ENCODE assay signal across 17 cellular contexts in the genomic region with DNA sequence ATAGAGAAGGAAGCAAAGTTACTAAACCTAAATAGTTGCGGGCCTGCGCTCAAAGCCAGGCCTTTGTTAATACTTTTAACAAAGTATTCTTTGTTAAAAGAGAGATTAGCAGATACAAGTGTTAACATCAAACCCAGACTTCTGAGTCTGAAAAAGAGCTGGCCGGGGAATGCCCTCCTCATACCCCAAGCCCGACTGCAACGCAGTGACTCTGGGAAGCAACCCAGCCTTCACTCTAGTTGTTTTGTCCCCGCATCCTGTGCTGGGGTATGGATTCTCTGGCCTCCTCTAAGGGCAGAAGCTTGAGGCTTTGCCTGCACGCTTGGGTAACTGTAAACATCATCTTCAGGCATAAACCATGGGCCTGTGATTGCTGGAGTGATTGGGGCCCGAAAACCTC. TPM values are rescaled to one million over a fixed set of nuclear protein-coding genes. Genes with fewer than 3 reads are reported as not detected.
DNase-seq lines count a peak whose midpoint lies in the region; ATAC-seq and TF ChIP-seq lines count a peak whose summit lies in the region.
"Had no signal": no experiment of that assay in that cellular context is flagged by ENCODE, and none has a peak within 500 bp of the region (broad histone marks: within the 10 kb centered on the region; RNA-seq: fewer than 3 reads in every experiment).

No MANE protein-coding gene starts in this region.

- H2BK5ac ChIP-seq in H9 (ENCODE audit: insufficient read length, low read length): no peak overlapping the region

- H4K91ac ChIP-seq in H9 (ENCODE audit: insufficient read length, low read depth, low read length): no peak overlapping the region

- peaks cover 29% of the 10 kb centered on the region for H3K4me1 Mint-ChIP-seq in activated CD4-positive, alpha-beta T cell treated with anti-CD3 and anti-CD28 coated beads for 36 hours
- H3K4me1 Mint-ChIP-seq in H9 (peaks cover 0 to 6% of the 10 kb centered on the region in 2 experiments; a peak in 1 of 4 replicates), endodermal cell (peaks cover 40% of the 10 kb centered on the region)

- no peaks in the 10 kb centered on the region for H3K79me1 ChIP-seq in H9 (ENCODE audit: insufficient read depth, low read depth, low read length, poor library complexity, severe bottlenecking)

- H3K14ac ChIP-seq in H9 (ENCODE audit: insufficient read depth, low read length): no peak overlapping the region

- no peak overlapping the region for H3T11ph ChIP-seq in H9 (ENCODE audit: low read length)

- H4K20me1 ChIP-seq in H9 (ENCODE audit: control insufficient read depth, insufficient read depth, insufficient read length): no peaks in the 10 kb centered on the region

- no peak overlapping the region for H4K5ac ChIP-seq in H9 (ENCODE audit: insufficient read length, low read depth, low read length)

- H3K79me2 ChIP-seq in H9 (ENCODE audit: insufficient read depth, low read length): no peaks in the 10 kb centered on the region

- H3K27ac ChIP-seq in H9 (ENCODE audit: insufficient read length, low read depth, low read length): no peak overlapping the region
- H3K27ac ChIP-seq in endodermal cell (ENCODE audit: low read depth, low read length): no peak overlapping the region
- peak overlapping the region in 3 of 4 donors; percentile 38 to 74 (median 57) for H3K27ac ChIP-seq in sigmoid colon
- H3K27ac ChIP-seq: A549, KMS-11, Peyer's patch had no signal

- H3K4me3 Mint-ChIP-seq in activated CD4-positive, alpha-beta T cell treated with anti-CD3 and anti-CD28 coated beads for 36 hours: no peak overlapping the region
- H3K4me3 Mint-ChIP-seq in H9 (no peak overlapping the region), endodermal cell (no peak overlapping the region)

- no peak overlapping the region for H3K23ac ChIP-seq in H9 (ENCODE audit: insufficient read length, low read depth, low read length)

- no peak overlapping the region for H2AK5ac ChIP-seq in H9 (ENCODE audit: insufficient read length, low read length)

- CTCF ChIA-PET in activated CD4-positive, alpha-beta T cell treated with anti-CD3 and anti-CD28 coated beads for 36 hours (lab: Charles Lee): interaction anchor here (0.9 to 2.6 kb wide), 3 partner anchors 12 to 290 kb away, joined by 4 to 11 read pairs (median 4); partner anchors contain the start of gene CNEP1R1

- no peak overlapping the region for H2BK20ac ChIP-seq in H9 (ENCODE audit: low read depth, low read length, poor library complexity, severe bottlenecking)

- H2BK12ac ChIP-seq in H9 (ENCODE audit: insufficient read length, low read depth, low read length): no peak overlapping the region

- POLR2A ChIA-PET in activated CD4-positive, alpha-beta T cell treated with anti-CD3 and anti-CD28 coated beads for 36 hours (lab: Charles Lee): no interaction called here

- H3K18ac ChIP-seq in H9 (ENCODE audit: insufficient read length, low read depth, low read length): no peak overlapping the region

- no peak overlapping the region for H3K4me3 ChIP-seq in endodermal cell (ENCODE audit: low read length)
- H3K4me3 ChIP-seq in sigmoid colon: no peak overlapping the region
- H3K4me3 ChIP-seq: A549, esophagus muscularis mucosa, heart right ventricle, Peyer's patch had no signal

- peaks cover 51% of the 10 kb centered on the region for H3K36me3 Mint-ChIP-seq in activated CD4-positive, alpha-beta T cell treated with anti-CD3 and anti-CD28 coated beads for 36 hours (ENCODE audit: low read depth)
- peaks cover 3 to 64% (median 39%) of the 10 kb centered on the region in 3 experiments; a peak in 5 of 7 replicates for H3K36me3 Mint-ChIP-seq in H9 (ENCODE audit: insufficient read depth in 1 of 3, low read depth in 3 of 3)
- peaks cover 55% of the 10 kb centered on the region for H3K36me3 Mint-ChIP-seq in endodermal cell (ENCODE audit: low read depth)

- H2AFZ ChIP-seq in H9 (ENCODE audit: low read length): no peak overlapping the region

- intact Hi-C loops in activated CD4-positive, alpha-beta T cell treated with anti-CD3 and anti-CD28 coated beads for 36 hours (cut with DNase I, micrococcal nuclease): loop anchor here in 1 of 2 experiments (5.0 kb wide), 1 partner anchor 32 kb away; no protein-coding TSS in a partner anchor
- intact Hi-C loops in sigmoid colon (cut with DNase I): loop anchor here (10.0 kb wide), 1 partner anchor 70 kb away; no protein-coding TSS in a partner anchor

- no peaks in the 10 kb centered on the region for H3K27me3 Mint-ChIP-seq in activated CD4-positive, alpha-beta T cell treated with anti-CD3 and anti-CD28 coated beads for 36 hours
- H3K27me3 Mint-ChIP-seq in H9 (ENCODE audit: low read depth) (no peaks in the 10 kb centered on the region), endodermal cell (ENCODE audit: insufficient read depth) (no peaks in the 10 kb centered on the region)

- H3K9me3 Mint-ChIP-seq in activated CD4-positive, alpha-beta T cell treated with anti-CD3 and anti-CD28 coated beads for 36 hours (ENCODE audit: low read depth): no peaks in the 10 kb centered on the region
- H3K9me3 Mint-ChIP-seq in H9: no peaks in the 10 kb centered on the region
- H3K9me3 Mint-ChIP-seq in endodermal cell: no peaks in the 10 kb centered on the region

- TF ChIP-seq CTCF in H9 (conservative IDR thresholded peaks at IDR 0.05) (no peak), endodermal cell (conservative IDR thresholded peaks at IDR 0.05) (no peak), sigmoid colon (IDR thresholded peaks at IDR 0.05) (no peak)

- H3K36me3 ChIP-seq in endodermal cell (ENCODE audit: control insufficient read depth, insufficient read depth, low read length) (peaks cover 67% of the 10 kb centered on the region), sigmoid colon (peaks cover 2 to 51% (median 37%) of the 10 kb centered on the region in 4 donors)

- no peak overlapping the region for H2BK15ac ChIP-seq in H9 (ENCODE audit: low read depth, low read length)

- H3K9ac ChIP-seq in H9 (ENCODE audit: extremely low read depth, insufficient read length, low read length) (no peak overlapping the region), endodermal cell (ENCODE audit: extremely low read depth, low read length, poor library complexity, severe bottlenecking) (no peak overlapping the region)
- H3K9ac ChIP-seq: KMS-11 had no signal

- H3K27me3 ChIP-seq in H9 (ENCODE audit: insufficient read depth, low read length): no peaks in the 10 kb centered on the region
- no peaks in the 10 kb centered on the region for H3K27me3 ChIP-seq in endodermal cell (ENCODE audit: control insufficient read depth, insufficient read depth, low read length, poor library complexity, severe bottlenecking)
- H3K27me3 ChIP-seq in sigmoid colon: no peaks in the 10 kb centered on the region
- H3K27me3 ChIP-seq: esophagus muscularis mucosa, heart right ventricle, Peyer's patch had no signal

- ATAC-seq in activated CD4-positive, alpha-beta T cell treated with anti-CD3 and anti-CD28 coated beads for 36 hours: no peak
- no peak for ATAC-seq in GM21367 (IDR thresholded peaks at IDR 0.05; ENCODE audit: unreplicated experiment)
- ATAC-seq in GM21619 (IDR thresholded peaks at IDR 0.05; ENCODE audit: unreplicated experiment): no peak
- ATAC-seq: A549, left colon had no signal

- no peak for TF ChIP-seq EP300 in sigmoid colon (IDR thresholded peaks at IDR 0.05)

- TF ChIP-seq POLR2A in sigmoid colon (IDR thresholded peaks at IDR 0.05): no peak

- no peak overlapping the region for H2BK120ac ChIP-seq in H9 (ENCODE audit: low read depth, low read length, poor library complexity, severe bottlenecking)

- H3K56ac ChIP-seq in H9 (ENCODE audit: insufficient read length, low read depth, low read length): no peak overlapping the region

- peak; percentile 3 for DNase-seq in activated CD4-positive, alpha-beta T cell treated with anti-CD3 and anti-CD28 coated beads for 36 hours
- DNase-seq in activated CD4-positive, alpha-beta T cell treated with anti-CD3 and anti-CD28 coated beads, Interleukin-2, amount 50 U/mL, for 4 hours: no peak
- DNase-seq in H9 (no peak), endodermal cell (no peak), sigmoid colon (no peak), kidney glomerular epithelial cell (lab: John Stamatoyannopoulos, UW) (no peak)
- DNase-seq: DMS 273 treated with DMSO at 0.1 percent for 48 hours, heart right ventricle, left colon, NCI-H146, NCI-H524 treated with DMSO at 0.1 percent for 48 hours had no signal

- H3K4me2 ChIP-seq in H9 (ENCODE audit: insufficient read depth, insufficient read length, low read length): no peak overlapping the region
- H3K4me2 ChIP-seq: A549, KMS-11 had no signal

- H3K4me1 ChIP-seq in H9 (ENCODE audit: insufficient read depth, low read length) (no peaks in the 10 kb centered on the region), endodermal cell (ENCODE audit: control insufficient read depth, insufficient read depth, low read length) (peaks cover 34% of the 10 kb centered on the region), sigmoid colon (peaks cover 0 to 17% (median 11%) of the 10 kb centered on the region in 4 donors)
- H3K4me1 ChIP-seq: A549, Peyer's patch had no signal

- H3K9me3 ChIP-seq in H9 (ENCODE audit: control insufficient read depth, low read depth, low read length) (no peaks in the 10 kb centered on the region), endodermal cell (ENCODE audit: control insufficient read depth, low read length) (no peaks in the 10 kb centered on the region), sigmoid colon (no peaks in the 10 kb centered on the region)
- H3K9me3 ChIP-seq: A549, esophagus muscularis mucosa, heart right ventricle, Peyer's patch had no signal

- WGBS in H9 (ENCODE audit: extremely low coverage, insufficient read length, low lambda C conversion rate): no CpG with 5 or more reads among the region's 8 CpGs
- WGBS in endodermal cell (ENCODE audit: insufficient coverage in 1 of 2, insufficient read length in 1 of 2), 2 experiments: 93% methylated on average over 5 to 8 of the region's 8 CpGs
- 91 to 93% methylated on average over 8 of the region's 8 CpGs for WGBS in sigmoid colon, 2 donors

- H4K8ac ChIP-seq in H9 (replicated peaks; ENCODE audit: insufficient read length, low read depth, low read length): no peak overlapping the region

- H3K4ac ChIP-seq in H9 (ENCODE audit: low read depth, low read length): no peak overlapping the region

- H3K23me2 ChIP-seq in H9 (ENCODE audit: insufficient read length, low read depth, low read length, poor library complexity, severe bottlenecking): no peaks in the 10 kb centered on the region

- no peak overlapping the region for H3K27ac Mint-ChIP-seq in activated CD4-positive, alpha-beta T cell treated with anti-CD3 and anti-CD28 coated beads for 36 hours
- H3K27ac Mint-ChIP-seq in H9: peak overlapping the region in 2 of 3 experiments; percentile 80 to 87; a peak in 5 of 7 replicates
- peak overlapping the region; percentile 99 for H3K27ac Mint-ChIP-seq in endodermal cell

RNA-seq across cellular contexts. Expression of gene ADCY7, which starts 48.3 kb away (rescaled TPM):
- total RNA-seq in activated CD4-positive, alpha-beta T cell treated with anti-CD3 and anti-CD28 coated beads for 36 hours: 10 to 100 TPM; 51.8 to 85.3 TPM
- total RNA-seq in H9 (2021) (2.6 and 4.0 TPM in 2 replicates), endodermal cell (10 to 100 TPM; 30.1 to 37.2 TPM), sigmoid colon (10 to 100 TPM in 3 of 4 donors, 1 to 10 TPM in 1; 8.9 to 16.8 (median 11.3) TPM)
- 6.1 TPM for polyA plus RNA-seq in endodermal cell (2013, experiment 1 of 2)
- polyA plus RNA-seq in endodermal cell (2013, experiment 2 of 2): 5.2 TPM
- 10 to 100 TPM in 1 of 3 donors, 1 to 10 TPM in 2; 1.2 to 24.0 (median 1.8) TPM for polyA plus RNA-seq in sigmoid colon

RNA-seq across cellular contexts. Expression of gene BRD7, which starts 54.1 kb away (rescaled TPM):
- total RNA-seq in activated CD4-positive, alpha-beta T cell treated with anti-CD3 and anti-CD28 coated beads for 36 hours: 100 to 1,000 TPM in 1 of 2 experiments, 10 to 100 TPM in 1; 87.7 to 104 TPM
- total RNA-seq in H9 (2021) (107 and 112 TPM in 2 replicates), endodermal cell (100 to 1,000 TPM; 125 to 163 TPM), sigmoid colon (10 to 100 TPM; 52.0 to 56.4 (median 53.7) TPM)
- 124 TPM for polyA plus RNA-seq in endodermal cell (2013, experiment 1 of 2)
- 114 TPM for polyA plus RNA-seq in endodermal cell (2013, experiment 2 of 2)
- polyA plus RNA-seq in sigmoid colon: 10 to 100 TPM; 34.2 to 38.6 (median 38.6) TPM

Comparison
In these comparisons a context has a peak if more than half of its experiments do, and no peak if none do; other contexts are left out.
1. H3K27ac ChIP-seq: peak in sigmoid colon (3 of 4); none in H9 (single experiment) and endodermal cell (single experiment).